In genomic region chr3:123629747-123630047, GRCh38 we compare ENCODE assay signal across 1 cellular context.
TF ChIP-seq lines count a peak whose summit lies in the region.

No MANE protein-coding gene starts in this region.

TF ChIP-seq in IMR-90, 13 proteins besides CTCF, POLR2A, EP300 and RAD21:
- no peak for TF ChIP-seq BHLHE40 (IDR thresholded peaks at IDR 0.05; ENCODE audit: low read depth, low read length)
- no peak for TF ChIP-seq MAFK (IDR thresholded peaks at IDR 0.05; ENCODE audit: low read depth, low read length)
- no peak for TF ChIP-seq MAZ (IDR thresholded peaks at IDR 0.05; ENCODE audit: borderline replicate concordance, low read depth, low read length)
- no peak for TF ChIP-seq FOS (IDR thresholded peaks at IDR 0.05; ENCODE audit: low read depth, low read length)
- TF ChIP-seq SMC3 (IDR thresholded peaks at IDR 0.05; ENCODE audit: low read depth, low read length) = no peak
- no peak for TF ChIP-seq RCOR1 (IDR thresholded peaks at IDR 0.05; ENCODE audit: insufficient replicate concordance, low read length)
- TF ChIP-seq USF2 (IDR thresholded peaks at IDR 0.05; ENCODE audit: low read depth, low read length) = no peak
- no peak for TF ChIP-seq MXI1 (IDR thresholded peaks at IDR 0.05; ENCODE audit: borderline replicate concordance, low read depth, low read length)
- TF ChIP-seq NFE2L2 (IDR thresholded peaks at IDR 0.05; ENCODE audit: low read depth, low read length) = no peak
- no peak for TF ChIP-seq CEBPB (IDR thresholded peaks at IDR 0.05; ENCODE audit: low read depth, low read length)
- TF ChIP-seq RFX5 (IDR thresholded peaks at IDR 0.05; ENCODE audit: low read depth, low read length) = no peak
- TF ChIP-seq ELK1 (IDR thresholded peaks at IDR 0.05; ENCODE audit: borderline replicate concordance, low read depth, low read length) = no peak
- no peak for TF ChIP-seq CHD1 (IDR thresholded peaks at IDR 0.05; ENCODE audit: low read depth, low read length)
